ENCODE assay signal across 8 cellular contexts in the genomic region with DNA sequence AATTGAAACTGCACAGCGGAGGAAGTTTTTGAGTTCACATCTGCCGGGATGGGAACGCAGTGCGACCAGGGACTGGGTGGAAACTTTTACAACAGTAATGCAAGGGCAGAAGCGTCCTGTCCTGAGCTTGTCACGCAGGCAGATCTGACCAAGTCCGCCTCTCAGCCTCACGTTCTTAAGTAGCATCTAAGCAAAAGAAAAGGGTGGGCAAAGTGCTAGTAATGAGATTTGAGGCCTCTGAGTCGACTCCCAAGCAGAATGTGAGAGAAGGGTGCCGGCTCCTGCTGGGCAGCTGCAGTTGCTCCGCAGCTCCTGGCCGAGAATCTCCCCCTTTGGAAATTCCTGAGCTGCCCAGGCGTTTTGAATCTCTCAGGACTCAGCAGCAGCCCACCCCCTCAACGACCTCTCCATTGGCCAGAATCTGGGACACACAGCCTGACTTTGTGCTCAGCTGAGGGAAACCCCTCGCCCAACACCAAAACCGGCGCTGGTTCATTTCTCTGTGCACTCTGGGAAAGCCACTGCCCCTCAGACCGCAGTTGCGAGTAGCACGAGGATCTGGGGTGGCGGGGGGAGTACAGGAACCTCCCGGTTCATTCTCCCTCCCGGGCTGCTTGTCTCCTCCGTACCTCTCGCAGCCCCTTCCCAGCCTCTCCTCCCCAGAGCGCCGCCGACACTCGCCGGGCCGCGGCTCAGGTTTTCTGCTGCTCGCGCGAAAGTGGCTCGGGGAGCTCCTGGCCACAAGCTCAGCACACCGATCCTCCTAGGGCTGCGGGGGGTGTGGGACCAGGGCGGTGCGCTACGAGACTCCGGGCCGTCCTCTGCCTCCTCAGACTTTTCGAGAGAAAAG. TPM values are rescaled to one million over a fixed set of nuclear protein-coding genes. Genes with fewer than 3 reads are reported as not detected.
A peak's percentile ranks its signal among the peaks of the same experiment; 100 is the strongest.
DNase-seq lines count a peak whose midpoint lies in the region; ATAC-seq lines count a peak whose summit lies in the region.

No MANE protein-coding gene starts in this region.

- ATAC-seq in GM18909 (IDR thresholded peaks at IDR 0.05; ENCODE audit: poor library complexity, unreplicated experiment) (peak; percentile 68), HG03135 (IDR thresholded peaks at IDR 0.05; ENCODE audit: unreplicated experiment) (peak; percentile 54), T-helper 17 cell (peak; percentile 55)

- H3K27me3 Mint-ChIP-seq in T-helper 17 cell, result no peaks in the 10 kb centered on the region

- in situ Hi-C loops in ACHN (cut with HindIII; ENCODE audit: low pct_ligation_motif_present, low pct_unique_long_range_greater_than_20kb, low sequenced_read_pairs), result no loop called here

- H3K36me3 Mint-ChIP-seq in T-helper 17 cell (ENCODE audit: low read depth), result peaks cover 23% of the 10 kb centered on the region

- H3K9me3 ChIP-seq in T-helper 17 cell (ENCODE audit: control insufficient read depth, low read length, poor library complexity, severe bottlenecking), result no peaks in the 10 kb centered on the region

- H3K4me3 Mint-ChIP-seq in T-helper 17 cell, result peak overlapping the region; percentile 100

- H3K27ac Mint-ChIP-seq in T-helper 17 cell, result peak overlapping the region; percentile 100

- peaks cover 48% of the 10 kb centered on the region for H3K4me1 Mint-ChIP-seq in T-helper 17 cell

- DNase-seq in ACHN, result peak; percentile 37
- DNase-seq in T-helper 17 cell, result peak; percentile 50 to 59 (median 53)
- DNase-seq in astrocyte of the hippocampus (ENCODE audit: low read depth, low spot score), result peak; percentile 63
- peak; percentile 27 for DNase-seq in iPS-NIHi11 (ENCODE audit: low spot score)
- peak; percentile 62 for DNase-seq in stimulated activated CD4-positive, alpha-beta T cell treated with anti-CD3 and anti-CD28 coated beads, Interleukin-12 subunit alpha, Interleukin-12 subunit beta, amount 100 ng/mL, for 24 hours (ENCODE audit: low read depth in 2 of 2)
- no peak for DNase-seq in hippocampal formation (lab: John Stamatoyannopoulos, UW)

RNA-seq across cellular contexts. Expression of a gene that starts 0.9 kb away (rescaled TPM):
- 100 to 1,000 TPM; 157 to 226 TPM for total RNA-seq in T-helper 17 cell

Comparison
In these comparisons a context has a peak if more than half of its experiments do, and no peak if none do; other contexts are left out.
1. DNase-seq: peak in ACHN (single experiment), T-helper 17 cell (3 of 3), astrocyte of the hippocampus (single experiment), iPS-NIHi11 (single experiment) and stimulated activated CD4-positive, alpha-beta T cell treated with anti-CD3 and anti-CD28 coated beads, Interleukin-12 subunit alpha, Interleukin-12 subunit beta, amount 100 ng/mL, for 24 hours (2 of 2); none in hippocampal formation (0 of 2).
2. Peak in every context shown above with its lines, with median percentiles within 50 percentile points of each other: ATAC-seq.